15 cellular contexts compared by ENCODE assay signal in the genomic region with DNA sequence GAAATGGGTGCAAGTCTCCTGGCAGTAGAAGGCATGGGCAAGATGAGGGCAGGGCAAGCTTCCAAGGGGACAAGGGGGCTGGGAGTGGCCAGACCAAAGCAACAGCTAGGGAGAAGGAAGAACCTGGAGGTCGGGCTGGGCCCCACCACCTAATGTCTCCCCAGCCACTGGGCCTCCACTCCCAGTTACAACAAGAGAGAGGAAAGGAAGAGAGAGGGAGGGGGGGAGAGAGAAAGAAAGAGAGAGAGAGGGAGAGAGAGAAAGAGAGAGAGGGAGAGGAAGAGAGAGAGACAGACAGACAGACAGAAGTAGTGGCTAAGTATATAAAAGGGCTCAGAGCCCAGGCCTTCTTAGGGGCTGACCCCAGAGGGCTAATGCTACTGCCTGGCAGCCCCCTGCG. TPM values are rescaled to one million over a fixed set of nuclear protein-coding genes. Genes with fewer than 3 reads are reported as not detected.
A peak's percentile ranks its signal among the peaks of the same experiment; 100 is the strongest.
DNase-seq lines count a peak whose midpoint lies in the region; ATAC-seq and TF ChIP-seq lines count a peak whose summit lies in the region.
"Had no signal": no experiment of that assay in that cellular context is flagged by ENCODE, and none has a peak within 500 bp of the region (broad histone marks: within the 10 kb centered on the region; RNA-seq: fewer than 3 reads in every experiment).

No MANE protein-coding gene starts in this region.

- H3K27ac ChIP-seq in esophagus (ENCODE audit: low read depth in 2 of 2, low read length in 1 of 2) = peak overlapping the region; percentile 0 to 68
- H3K27ac ChIP-seq in substantia nigra (ENCODE audit: low read depth, low read length, poor library complexity, severe bottlenecking) = peak overlapping the region; percentile 100
- H3K27ac ChIP-seq: SJCRH30 had no signal

- 53 to 55% methylated on average over 2 of the region's 2 CpGs for WGBS in esophagus, 2 donors

- no peak overlapping the region for H3K4me3 Mint-ChIP-seq in activated naive CD4-positive, alpha-beta T cell treated with anti-CD3 and anti-CD28 coated beads for 36 hours
- H3K4me3 Mint-ChIP-seq in activated CD8-positive, alpha-beta T cell treated with anti-CD3 and anti-CD28 coated beads for 36 hours = no peak overlapping the region
- H3K4me3 Mint-ChIP-seq: activated CD8-positive, alpha-beta memory T cell treated with anti-CD3 and anti-CD28 coated beads, Interleukin-2, amount 10 ng/mL, durations not matched to agents 7 days and 5 days had no signal

- no peak for TF ChIP-seq CTCF in activated CD8-positive, alpha-beta T cell treated with anti-CD3 and anti-CD28 coated beads for 36 hours (IDR thresholded peaks at IDR 0.05)

- intact Hi-C loops in activated naive CD4-positive, alpha-beta T cell treated with anti-CD3 and anti-CD28 coated beads for 36 hours (cut with micrococcal nuclease) = no loop called here
- intact Hi-C loops in activated CD8-positive, alpha-beta T cell treated with anti-CD3 and anti-CD28 coated beads for 36 hours (cut with micrococcal nuclease) = no loop called here

- peaks cover 4 to 41% of the 10 kb centered on the region in 2 donors for H3K36me3 ChIP-seq in esophagus (ENCODE audit: control insufficient read depth in 2 of 2, insufficient read depth in 2 of 2, low read length in 1 of 2)
- H3K36me3 ChIP-seq: SJCRH30 had no signal

- H3K9me3 ChIP-seq in esophagus (ENCODE audit: control insufficient read depth in 2 of 2, insufficient read depth in 1 of 2, low read depth in 1 of 2, low read length in 1 of 2) = no peaks in the 10 kb centered on the region
- H3K9me3 ChIP-seq: SJCRH30 had no signal

- no peaks in the 10 kb centered on the region for H3K27me3 ChIP-seq in esophagus (ENCODE audit: control insufficient read depth in 1 of 2, insufficient read depth in 2 of 2, low read length in 2 of 2)
- H3K27me3 ChIP-seq: SJCRH30 had no signal

- no peaks in the 10 kb centered on the region for H3K27me3 Mint-ChIP-seq in activated naive CD4-positive, alpha-beta T cell treated with anti-CD3 and anti-CD28 coated beads for 36 hours (ENCODE audit: low read depth)
- no peaks in the 10 kb centered on the region for H3K27me3 Mint-ChIP-seq in activated CD8-positive, alpha-beta T cell treated with anti-CD3 and anti-CD28 coated beads for 36 hours
- H3K27me3 Mint-ChIP-seq: activated CD8-positive, alpha-beta memory T cell treated with anti-CD3 and anti-CD28 coated beads, Interleukin-2, amount 10 ng/mL, durations not matched to agents 7 days and 5 days; IgD-negative memory B cell had no signal

- no peaks in the 10 kb centered on the region for H3K9me3 Mint-ChIP-seq in activated naive CD4-positive, alpha-beta T cell treated with anti-CD3 and anti-CD28 coated beads for 36 hours
- no peaks in the 10 kb centered on the region for H3K9me3 Mint-ChIP-seq in activated CD8-positive, alpha-beta T cell treated with anti-CD3 and anti-CD28 coated beads for 36 hours
- H3K9me3 Mint-ChIP-seq: IgD-negative memory B cell had no signal

- POLR2A ChIA-PET in activated CD8-positive, alpha-beta T cell treated with anti-CD3 and anti-CD28 coated beads for 36 hours (lab: Charles Lee) = no interaction called here

- H3K4me1 Mint-ChIP-seq in activated naive CD4-positive, alpha-beta T cell treated with anti-CD3 and anti-CD28 coated beads for 36 hours (ENCODE audit: low read depth) = peaks cover 53% of the 10 kb centered on the region
- H3K4me1 Mint-ChIP-seq in activated CD8-positive, alpha-beta T cell treated with anti-CD3 and anti-CD28 coated beads for 36 hours (ENCODE audit: low read depth) = peaks cover 46% of the 10 kb centered on the region

- ATAC-seq in activated CD8-positive, alpha-beta T cell treated with anti-CD3 and anti-CD28 coated beads for 36 hours = no peak
- ATAC-seq in GM21360 (IDR thresholded peaks at IDR 0.05; ENCODE audit: unreplicated experiment) = no peak
- no peak for ATAC-seq in GM21737 (IDR thresholded peaks at IDR 0.05; ENCODE audit: unreplicated experiment)
- ATAC-seq: activated CD8-positive, alpha-beta memory T cell treated with anti-CD3 and anti-CD28 coated beads, Interleukin-2, amount 10 ng/mL, durations not matched to agents 7 days and 5 days had no signal

- DNase-seq in activated naive CD4-positive, alpha-beta T cell treated with anti-CD3 and anti-CD28 coated beads for 36 hours = no peak
- no peak for DNase-seq in activated naive CD4-positive, alpha-beta T cell treated with anti-CD3 and anti-CD28 coated beads, Interleukin-2, amount 50 U/mL, for 16 hours
- DNase-seq in activated CD8-positive, alpha-beta T cell treated with anti-CD3 and anti-CD28 coated beads for 36 hours = no peak
- DNase-seq in substantia nigra (lab: John Stamatoyannopoulos, UW) (no peak), DMS79 treated with DMSO at 0.1 percent for 48 hours (lab: John Stamatoyannopoulos, UW) (no peak)
- DNase-seq: activated CD8-positive, alpha-beta memory T cell treated with anti-CD3 and anti-CD28 coated beads, Interleukin-2, amount 10 ng/mL, durations not matched to agents 7 days and 5 days; NCI-H1105; NCI-H345; SJCRH30; stimulated activated CD4-positive, alpha-beta T cell treated with anti-CD3 and anti-CD28 coated beads, Interleukin-4, amount 100 ng/mL, for 1 hour had no signal

- CTCF ChIA-PET in activated naive CD4-positive, alpha-beta T cell treated with anti-CD3 and anti-CD28 coated beads for 36 hours (lab: Charles Lee) = no interaction called here
- CTCF ChIA-PET in activated CD8-positive, alpha-beta T cell treated with anti-CD3 and anti-CD28 coated beads for 36 hours (lab: Charles Lee) = interaction anchor here (1.7 kb wide), 1 partner anchor 49 kb away, joined by 4 read pairs; no protein-coding TSS in a partner anchor

- H3K36me3 Mint-ChIP-seq in activated naive CD4-positive, alpha-beta T cell treated with anti-CD3 and anti-CD28 coated beads for 36 hours (ENCODE audit: low read depth) = peaks cover 15% of the 10 kb centered on the region
- H3K36me3 Mint-ChIP-seq in activated CD8-positive, alpha-beta T cell treated with anti-CD3 and anti-CD28 coated beads for 36 hours (ENCODE audit: low read depth) = peaks cover 35% of the 10 kb centered on the region
- H3K36me3 Mint-ChIP-seq: IgD-negative memory B cell had no signal

- peaks cover 8 to 75% of the 10 kb centered on the region in 2 donors for H3K4me1 ChIP-seq in esophagus (ENCODE audit: control insufficient read depth in 2 of 2, insufficient read depth in 2 of 2, low read length in 1 of 2)

- peak overlapping the region; percentile 27 for H3K27ac Mint-ChIP-seq in activated naive CD4-positive, alpha-beta T cell treated with anti-CD3 and anti-CD28 coated beads for 36 hours
- peak overlapping the region; percentile 69 for H3K27ac Mint-ChIP-seq in activated CD8-positive, alpha-beta T cell treated with anti-CD3 and anti-CD28 coated beads for 36 hours
- H3K27ac Mint-ChIP-seq: activated CD8-positive, alpha-beta memory T cell treated with anti-CD3 and anti-CD28 coated beads, Interleukin-2, amount 10 ng/mL, durations not matched to agents 7 days and 5 days; IgD-negative memory B cell had no signal

- H3K4me3 ChIP-seq in esophagus (ENCODE audit: low read depth in 1 of 2, low read length in 2 of 2) = no peak overlapping the region
- H3K4me3 ChIP-seq: coronary artery, SJCRH30 had no signal

RNA-seq across cellular contexts. Expression of a gene that starts 6.9 kb away (rescaled TPM):
- total RNA-seq in activated naive CD4-positive, alpha-beta T cell treated with anti-CD3 and anti-CD28 coated beads for 36 hours = 1 to 10 TPM; 8.2 to 9.1 TPM
- 10 to 100 TPM; 19.6 to 21.6 TPM for total RNA-seq in activated CD8-positive, alpha-beta T cell treated with anti-CD3 and anti-CD28 coated beads for 36 hours
- polyA plus RNA-seq in esophagus = 10 to 100 TPM; 18.2 to 35.2 TPM

RNA-seq across cellular contexts. Expression of a gene that starts 53.8 kb away (rescaled TPM):
- 1,000 to 10,000 TPM; 1,927 to 1,957 TPM for total RNA-seq in activated naive CD4-positive, alpha-beta T cell treated with anti-CD3 and anti-CD28 coated beads for 36 hours
- total RNA-seq in activated CD8-positive, alpha-beta T cell treated with anti-CD3 and anti-CD28 coated beads for 36 hours = 1,000 to 10,000 TPM; 2,039 to 2,045 TPM
- 1,000 to 10,000 TPM; 2,351 to 2,556 TPM for polyA plus RNA-seq in esophagus
